Comparison of ENCODE assay signal across 1 cellular context in genomic region chr10:22340362-22341189, GRCh38.
TF ChIP-seq lines count a peak whose summit lies in the region.

No MANE protein-coding gene starts in this region.

TF ChIP-seq in HepG2, 621 proteins besides CTCF, POLR2A, EP300 and RAD21 (continued from another document and continues in another):
- no peak for TF ChIP-seq ZNF580 (CRISPR knock-in tag; IDR thresholded peaks at IDR 0.05; ENCODE audit: borderline replicate concordance, low read depth)
- TF ChIP-seq SP4 (CRISPR knock-in tag; IDR thresholded peaks at IDR 0.05) = no peak
- TF ChIP-seq TGIF2 (CRISPR knock-in tag; IDR thresholded peaks at IDR 0.05) = no peak
- TF ChIP-seq BRF2 (CRISPR knock-in tag; IDR thresholded peaks at IDR 0.05) = 0 out of 2 replicates have a peak, but pooled peaks have one; percentile 32
- no peak for TF ChIP-seq ZNF296 (CRISPR knock-in tag; conservative IDR thresholded peaks at IDR 0.05)
- peak; percentile 36; the same call in 1 of the 2 replicates for TF ChIP-seq ZNF333 (CRISPR knock-in tag; IDR thresholded peaks at IDR 0.05; ENCODE audit: borderline replicate concordance)
- TF ChIP-seq TERF1 (CRISPR knock-in tag; IDR thresholded peaks at IDR 0.05) = no peak
- TF ChIP-seq ZNF816 (CRISPR knock-in tag; IDR thresholded peaks at IDR 0.05; ENCODE audit: borderline replicate concordance) = no peak
- no peak for TF ChIP-seq PAXIP1 (CRISPR knock-in tag; conservative IDR thresholded peaks at IDR 0.05)
- TF ChIP-seq SMAD1 (CRISPR knock-in tag; IDR thresholded peaks at IDR 0.05; ENCODE audit: borderline replicate concordance, low read depth) = no peak
- TF ChIP-seq ZHX1 (CRISPR knock-in tag; IDR thresholded peaks at IDR 0.05; ENCODE audit: low read depth) = no peak
- TF ChIP-seq MYC (CRISPR knock-in tag; IDR thresholded peaks at IDR 0.05; ENCODE audit: borderline replicate concordance) = peak; percentile 24
- peak; percentile 81; the same call in 1 of the 2 replicates for TF ChIP-seq ZNF766 (CRISPR knock-in tag; IDR thresholded peaks at IDR 0.05; ENCODE audit: borderline replicate concordance)
- no peak for TF ChIP-seq SYNCRIP (IDR thresholded peaks at IDR 0.05; ENCODE audit: insufficient read depth, low read depth, low read length)
- TF ChIP-seq JDP2 (CRISPR knock-in tag; IDR thresholded peaks at IDR 0.05; ENCODE audit: borderline replicate concordance) = no peak; the same call in 1 of the 2 replicates
- peak; percentile 45; the same call in 1 of the 2 replicates for TF ChIP-seq KDM5B (CRISPR knock-in tag; IDR thresholded peaks at IDR 0.05; ENCODE audit: borderline replicate concordance)
- no peak for TF ChIP-seq ZNF800 (CRISPR knock-in tag; IDR thresholded peaks at IDR 0.05)
- no peak for TF ChIP-seq ZNF44 (CRISPR knock-in tag; IDR thresholded peaks at IDR 0.05)
- no peak for TF ChIP-seq ADNP (CRISPR knock-in tag; IDR thresholded peaks at IDR 0.05)
- no peak for TF ChIP-seq EED (CRISPR knock-in tag; IDR thresholded peaks at IDR 0.05)
- TF ChIP-seq FOXJ3 (CRISPR knock-in tag; IDR thresholded peaks at IDR 0.05; ENCODE audit: borderline replicate concordance) = no peak
- TF ChIP-seq MTA1 (CRISPR knock-in tag; IDR thresholded peaks at IDR 0.05; ENCODE audit: borderline replicate concordance) = 0 out of 2 replicates have a peak, but pooled peaks have one; percentile 14
- peak; percentile 58; the same call in 1 of the 2 replicates for TF ChIP-seq ZNF83 (CRISPR knock-in tag; IDR thresholded peaks at IDR 0.05; ENCODE audit: borderline replicate concordance)
- TF ChIP-seq TOE1 (CRISPR knock-in tag; IDR thresholded peaks at IDR 0.05) = no peak
- TF ChIP-seq ZNF703 (CRISPR knock-in tag; IDR thresholded peaks at IDR 0.05; ENCODE audit: borderline replicate concordance) = 0 out of 2 replicates have a peak, but pooled peaks have one; percentile 14
- peak; percentile 41 for TF ChIP-seq YY1 (IDR thresholded peaks at IDR 0.05; ENCODE audit: insufficient read depth, insufficient replicate concordance, low read depth, low read length)
- TF ChIP-seq HNF1B (CRISPR knock-in tag; IDR thresholded peaks at IDR 0.05) = 0 out of 2 replicates have a peak, but pooled peaks have one; percentile 35
- peak; percentile 39; the same call in 1 of the 2 replicates for TF ChIP-seq SALL1 (CRISPR knock-in tag; IDR thresholded peaks at IDR 0.05)
- TF ChIP-seq ZNF570 (CRISPR knock-in tag; IDR thresholded peaks at IDR 0.05; ENCODE audit: borderline replicate concordance) = no peak
- no peak for TF ChIP-seq MXD4 (CRISPR knock-in tag; IDR thresholded peaks at IDR 0.05)
- TF ChIP-seq ZNF629 (CRISPR knock-in tag; conservative IDR thresholded peaks at IDR 0.05) = no peak
- TF ChIP-seq TFDP2 (CRISPR knock-in tag; IDR thresholded peaks at IDR 0.05) = peak; percentile 11; the same call in 1 of the 2 replicates
- TF ChIP-seq SAFB2 (CRISPR knock-in tag; IDR thresholded peaks at IDR 0.05; ENCODE audit: borderline replicate concordance, low read depth) = peak; percentile 43; the same call in 1 of the 2 replicates
- 0 out of 2 replicates have a peak, but pooled peaks have one; percentile 24 for TF ChIP-seq ZNF530 (CRISPR knock-in tag; IDR thresholded peaks at IDR 0.05; ENCODE audit: low read depth)
- no peak for TF ChIP-seq RELA (CRISPR knock-in tag; IDR thresholded peaks at IDR 0.05)
- TF ChIP-seq TSC22D2 (CRISPR knock-in tag; IDR thresholded peaks at IDR 0.05; ENCODE audit: borderline replicate concordance) = no peak; the same call in 1 of the 2 replicates
- TF ChIP-seq CREB1 (IDR thresholded peaks at IDR 0.05) = no peak
- no peak for TF ChIP-seq CREB1 (CRISPR knock-in tag; IDR thresholded peaks at IDR 0.05)
- TF ChIP-seq FUBP1 (CRISPR knock-in tag; IDR thresholded peaks at IDR 0.05; ENCODE audit: borderline replicate concordance) = no peak
- no peak; the same call in 1 of the 2 replicates for TF ChIP-seq ZFP91 (CRISPR knock-in tag; IDR thresholded peaks at IDR 0.05; ENCODE audit: borderline replicate concordance)
- TF ChIP-seq ZNF543 (CRISPR knock-in tag; IDR thresholded peaks at IDR 0.05) = peak; percentile 61; the same call in 1 of the 2 replicates
- TF ChIP-seq TCF7L2 (IDR thresholded peaks at IDR 0.05; ENCODE audit: low read depth, low read length) = no peak
- TF ChIP-seq RBAK (CRISPR knock-in tag; IDR thresholded peaks at IDR 0.05) = no peak
- no peak for TF ChIP-seq ZNF75D (CRISPR knock-in tag; IDR thresholded peaks at IDR 0.05; ENCODE audit: borderline replicate concordance)
- no peak for TF ChIP-seq PAF1 (CRISPR knock-in tag; IDR thresholded peaks at IDR 0.05)
- TF ChIP-seq ZNF317 (CRISPR knock-in tag; IDR thresholded peaks at IDR 0.05) = no peak
- TF ChIP-seq ZNF652 (CRISPR knock-in tag; IDR thresholded peaks at IDR 0.05; ENCODE audit: borderline replicate concordance, low read depth) = no peak
- TF ChIP-seq RNF2 (conservative IDR thresholded peaks at IDR 0.05; ENCODE audit: low read depth) = peak; percentile 38; the same call in 1 of the 2 replicates
